8 cellular contexts compared by ENCODE assay signal in the genomic region with DNA sequence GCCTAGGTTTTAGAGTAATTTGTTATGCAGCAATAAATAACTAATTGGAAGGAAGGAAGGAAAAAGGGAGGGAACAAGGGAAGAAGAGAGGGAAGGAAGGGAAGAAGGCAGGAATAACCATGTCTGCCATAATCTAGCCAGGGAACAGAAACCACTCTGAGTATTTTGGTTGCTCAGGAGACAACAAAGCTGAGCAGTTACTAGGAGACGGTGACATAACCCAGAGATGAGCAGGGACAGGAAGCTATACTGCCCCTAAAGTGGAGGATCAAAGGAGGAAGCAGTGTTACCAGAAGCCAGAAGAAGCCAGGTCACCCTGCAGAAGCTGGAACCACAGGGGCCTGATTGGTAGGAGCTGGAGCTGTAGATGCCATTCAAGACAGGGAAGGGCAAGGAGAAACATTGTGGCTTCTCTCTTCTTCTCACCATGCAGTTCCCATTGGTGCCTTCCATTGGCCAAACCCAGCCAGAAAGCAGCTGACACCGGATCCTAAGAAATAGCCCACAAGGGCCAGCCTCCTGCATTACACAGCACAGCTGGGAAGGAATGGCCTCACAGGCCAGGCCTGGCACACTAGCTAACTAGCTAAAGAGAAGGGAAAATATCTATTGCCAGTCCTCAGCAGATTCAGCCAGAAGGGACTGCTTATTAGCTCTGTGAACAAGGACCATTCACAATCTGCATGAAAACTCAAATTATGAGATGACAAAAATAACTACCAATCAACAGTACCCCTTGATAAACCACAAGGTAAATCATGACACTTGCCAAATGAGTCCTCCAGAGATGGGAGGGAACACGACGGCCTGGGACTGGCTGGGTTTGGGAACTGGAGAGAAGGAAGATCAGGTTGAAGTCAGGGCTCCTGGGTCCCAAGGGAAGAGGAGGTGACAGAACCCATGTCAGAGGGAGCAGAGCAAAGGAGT.
A peak's percentile ranks its signal among the peaks of the same experiment; 100 is the strongest.
DNase-seq lines count a peak whose midpoint lies in the region; ATAC-seq and TF ChIP-seq lines count a peak whose summit lies in the region.

No MANE protein-coding gene starts in this region.

- no peaks in the 10 kb centered on the region for H3K9me3 Mint-ChIP-seq in activated CD4-positive, alpha-beta T cell treated with anti-CD3 and anti-CD28 coated beads for 36 hours (ENCODE audit: low read depth)

- H3K27me3 ChIP-seq in neuronal stem cell (ENCODE audit: control insufficient read depth in 3 of 3, insufficient read depth in 3 of 3, low read depth in 1 of 3, low read length in 3 of 3) (peaks cover 0 to 11% (median 0%) of the 10 kb centered on the region in 3 experiments), heart left ventricle (peaks cover 0 to 39% (median 4%) of the 10 kb centered on the region in 9 donors), prostate gland (replicated peaks; ENCODE audit: insufficient read depth) (no peaks in the 10 kb centered on the region)

- no peak overlapping the region for H2BK12ac ChIP-seq in neuronal stem cell (ENCODE audit: low read length)

- peak; percentile 25 for ATAC-seq in activated CD4-positive, alpha-beta T cell treated with anti-CD3 and anti-CD28 coated beads for 36 hours
- ATAC-seq in HG02840 (IDR thresholded peaks at IDR 0.05; ENCODE audit: low FRiP score, unreplicated experiment) (peak; percentile 16), heart left ventricle (no peak)

- H3K4me3 ChIP-seq in neuronal stem cell (ENCODE audit: low read length in 2 of 2) (no peak overlapping the region), heart left ventricle (no peak overlapping the region), prostate gland (no peak overlapping the region)

- H4K8ac ChIP-seq in neuronal stem cell (ENCODE audit: low read depth, low read length): no peak overlapping the region

- H3K27ac ChIP-seq in neuronal stem cell (replicated peaks; ENCODE audit: low read length) (no peak overlapping the region), heart left ventricle (no peak overlapping the region), prostate gland (no peak overlapping the region)

- POLR2A ChIA-PET in activated CD4-positive, alpha-beta T cell treated with anti-CD3 and anti-CD28 coated beads for 36 hours (lab: Charles Lee): interaction anchor here (0.5 kb wide), 1 partner anchor 191 kb away, joined by 3 read pairs; no protein-coding TSS in a partner anchor

- H3K36me3 ChIP-seq in neuronal stem cell (replicated peaks in 1 of 2; ENCODE audit: control insufficient read depth in 2 of 2, insufficient read depth in 2 of 2, low read length in 2 of 2) (no peaks in the 10 kb centered on the region), heart left ventricle (no peaks in the 10 kb centered on the region), prostate gland (no peaks in the 10 kb centered on the region)

- no peak overlapping the region for H3K18ac ChIP-seq in neuronal stem cell (ENCODE audit: low read length)

- H3K9me3 ChIP-seq in neuronal stem cell (replicated peaks in 1 of 2; ENCODE audit: control insufficient read depth in 2 of 2, insufficient read depth in 1 of 2, low read depth in 1 of 2, low read length in 2 of 2) (no peaks in the 10 kb centered on the region), heart left ventricle (no peaks in the 10 kb centered on the region), prostate gland (no peaks in the 10 kb centered on the region)

- intact Hi-C loops in activated CD4-positive, alpha-beta T cell treated with anti-CD3 and anti-CD28 coated beads for 36 hours (cut with DNase I, micrococcal nuclease): loop anchor here in 1 of 2 experiments (1.0 to 5.0 kb wide), 3 partner anchors 185 to 234 kb away; a partner anchor contains a TSS
- intact Hi-C loops in heart left ventricle (cut with DNase I) (no loop called here), prostate gland (cut with DNase I) (no loop called here)

- H3K9ac ChIP-seq in neuronal stem cell (ENCODE audit: low read depth, low read length, poor library complexity): no peak overlapping the region

- DNase-seq in activated CD4-positive, alpha-beta T cell treated with anti-CD3 and anti-CD28 coated beads for 36 hours: no peak
- no peak for DNase-seq in activated CD4-positive, alpha-beta T cell treated with anti-CD3 and anti-CD28 coated beads for 48 hours
- DNase-seq in NCI-H748 (lab: John Stamatoyannopoulos, UW; ENCODE audit: unreplicated experiment) (peak; percentile 41), neuronal stem cell (ENCODE audit: low spot score) (no peak), heart left ventricle (no peak), GF-D8 (lab: John Stamatoyannopoulos, UW) (no peak), prostate gland (ENCODE audit: low spot score) (no peak)

- peaks cover 18% of the 10 kb centered on the region for H3K4me1 Mint-ChIP-seq in activated CD4-positive, alpha-beta T cell treated with anti-CD3 and anti-CD28 coated beads for 36 hours

- H3K36me3 Mint-ChIP-seq in activated CD4-positive, alpha-beta T cell treated with anti-CD3 and anti-CD28 coated beads for 36 hours (ENCODE audit: low read depth): no peaks in the 10 kb centered on the region

- H2AFZ ChIP-seq in neuronal stem cell (ENCODE audit: low read length): no peak overlapping the region

- no peak overlapping the region for H2BK120ac ChIP-seq in neuronal stem cell (ENCODE audit: low read depth, low read length)

- TF ChIP-seq POLR2A in heart left ventricle (IDR thresholded peaks at IDR 0.05) (no peak), prostate gland (IDR thresholded peaks at IDR 0.05) (no peak)

- no peak overlapping the region for H3K4ac ChIP-seq in neuronal stem cell (ENCODE audit: low read length)

- CTCF ChIA-PET in activated CD4-positive, alpha-beta T cell treated with anti-CD3 and anti-CD28 coated beads for 36 hours (lab: Charles Lee): interaction anchor here (0.8 to 2.8 kb wide), 5 partner anchors 8 to 105 kb away, joined by 3 to 9 read pairs (median 3); no protein-coding TSS in a partner anchor

- H3K4me1 ChIP-seq in neuronal stem cell (ENCODE audit: control insufficient read depth in 2 of 2, insufficient read depth in 1 of 2, low read depth in 1 of 2, low read length in 2 of 2): peaks cover 0 to 3% of the 10 kb centered on the region in 2 donors
- peaks cover 0 to 11% (median 2%) of the 10 kb centered on the region in 12 donors for H3K4me1 ChIP-seq in heart left ventricle
- peaks cover 11% of the 10 kb centered on the region for H3K4me1 ChIP-seq in prostate gland (replicated peaks)

- no peak overlapping the region for H3K23ac ChIP-seq in neuronal stem cell (ENCODE audit: low read depth, low read length, poor library complexity)

- TF ChIP-seq CTCF in heart left ventricle (IDR thresholded peaks at IDR 0.05) (no peak), prostate gland (IDR thresholded peaks at IDR 0.05) (no peak)

- no peak overlapping the region for H2BK5ac ChIP-seq in neuronal stem cell (ENCODE audit: low read length)

- no peak overlapping the region for H3K4me3 Mint-ChIP-seq in activated CD4-positive, alpha-beta T cell treated with anti-CD3 and anti-CD28 coated beads for 36 hours

- no peaks in the 10 kb centered on the region for H3K79me1 ChIP-seq in neuronal stem cell (ENCODE audit: low read depth, low read length)

- peak overlapping the region; percentile 35 for H3K27ac Mint-ChIP-seq in activated CD4-positive, alpha-beta T cell treated with anti-CD3 and anti-CD28 coated beads for 36 hours

- no peak overlapping the region for H3K4me2 ChIP-seq in neuronal stem cell (ENCODE audit: insufficient read depth, low read length, poor library complexity, severe bottlenecking)

- H3K14ac ChIP-seq in neuronal stem cell (ENCODE audit: low read length): no peak overlapping the region

- H2AK5ac ChIP-seq in neuronal stem cell (ENCODE audit: low read depth, low read length): no peak overlapping the region

- no CpG with 5 or more reads among the region's 4 CpGs for WGBS in neuronal stem cell (ENCODE audit: extremely low coverage in 2 of 2, insufficient read length in 2 of 2, insufficient replicate concordance in 1 of 2), 2 donors
- 63 to 86% (median 75%) methylated on average over 4 of the region's 4 CpGs for WGBS in heart left ventricle, 4 donors
- 80% methylated on average over 4 of the region's 4 CpGs for WGBS in prostate gland

- H4K91ac ChIP-seq in neuronal stem cell (ENCODE audit: low read depth, low read length, poor library complexity): peak overlapping the region; percentile 56

- H3K27me3 Mint-ChIP-seq in activated CD4-positive, alpha-beta T cell treated with anti-CD3 and anti-CD28 coated beads for 36 hours: peaks cover 24% of the 10 kb centered on the region

- no peak overlapping the region for H2BK15ac ChIP-seq in neuronal stem cell (ENCODE audit: low read length)

Comparison
In these comparisons a context has a peak if more than half of its experiments do, and no peak if none do; other contexts are left out.
1. ATAC-seq: peak in activated CD4-positive, alpha-beta T cell treated with anti-CD3 and anti-CD28 coated beads for 36 hours (single experiment) and HG02840 (single experiment); none in heart left ventricle (0 of 4).